In genomic region chr5:103657301-103657700, GRCh38 we compare ENCODE assay signal across 19 cellular contexts.
DNase-seq lines count a peak whose midpoint lies in the region; ATAC-seq and TF ChIP-seq lines count a peak whose summit lies in the region.
"Had no signal": no experiment of that assay in that cellular context is flagged by ENCODE, and none has a peak within 500 bp of the region (broad histone marks: within the 10 kb centered on the region; RNA-seq: fewer than 3 reads in every experiment).

No MANE protein-coding gene starts in this region.

- ATAC-seq in gastroesophageal sphincter, result no peak
- ATAC-seq: A549, GM23338, HCT116 had no signal

- 85 to 87% methylated on average over 3 of the region's 3 CpGs for WGBS in gastroesophageal sphincter (ENCODE audit: low coverage in 1 of 2), 2 donors

- no peak for TF ChIP-seq CTCF in WERI-Rb-1 (IDR thresholded peaks at IDR 0.05; ENCODE audit: low read depth, low read length)
- no peak for TF ChIP-seq CTCF in gastroesophageal sphincter (IDR thresholded peaks at IDR 0.05)

- H3K27me3 ChIP-seq in WERI-Rb-1 (ENCODE audit: insufficient read depth, low read depth, severe bottlenecking) (no peaks in the 10 kb centered on the region), gastroesophageal sphincter (no peaks in the 10 kb centered on the region)
- H3K27me3 ChIP-seq: BE2C; BLaER1 treated with 17β-estradiol and CSF1 and Interleukin-3, amounts not matched to agents 10 nM and 100 nM had no signal

- no peak for TF ChIP-seq POLR2A in gastroesophageal sphincter (IDR thresholded peaks at IDR 0.05)

- no peak for TF ChIP-seq EP300 in gastroesophageal sphincter (IDR thresholded peaks at IDR 0.05)

- no peak overlapping the region for H3K4me3 ChIP-seq in WERI-Rb-1 (ENCODE audit: low read depth, low read length)
- no peak overlapping the region for H3K4me3 ChIP-seq in gastroesophageal sphincter
- H3K4me3 ChIP-seq: A549; BLaER1 treated with 17β-estradiol and CSF1 and Interleukin-3, amounts not matched to agents 10 nM and 100 nM; GM23338 had no signal

- no peaks in the 10 kb centered on the region for H3K36me3 ChIP-seq in WERI-Rb-1
- no peaks in the 10 kb centered on the region for H3K36me3 ChIP-seq in gastroesophageal sphincter
- H3K36me3 ChIP-seq: BE2C; BLaER1 treated with 17β-estradiol and CSF1 and Interleukin-3, amounts not matched to agents 10 nM and 100 nM had no signal

- H3K9me3 ChIP-seq in WERI-Rb-1 (ENCODE audit: severe bottlenecking) (no peaks in the 10 kb centered on the region), gastroesophageal sphincter (no peaks in the 10 kb centered on the region)
- H3K9me3 ChIP-seq: A549, BE2C had no signal

- H3K27ac ChIP-seq in WERI-Rb-1 (peak overlapping the region; percentile 43), gastroesophageal sphincter (no peak overlapping the region)
- H3K27ac ChIP-seq: A549; BLaER1 treated with 17β-estradiol and CSF1 and Interleukin-3, amounts not matched to agents 10 nM and 100 nM had no signal

- H3K4me1 ChIP-seq in gastroesophageal sphincter, result no peaks in the 10 kb centered on the region
- H3K4me1 ChIP-seq: A549; BLaER1 treated with 17β-estradiol and CSF1 and Interleukin-3, amounts not matched to agents 10 nM and 100 nM had no signal

- DNase-seq in NCI-H524 treated with DMSO at 0.1 percent for 48 hours (lab: John Stamatoyannopoulos, UW) (peak; percentile 40), SK-N-DZ (ENCODE audit: low spot score) (peak; percentile 95), WERI-Rb-1 (peak; percentile 60), EL (no peak), NCI-H2196 treated with DMSO at 0.1 percent for 48 hours (lab: John Stamatoyannopoulos, UW; ENCODE audit: unreplicated experiment) (no peak)
- DNase-seq: 8988T; ACHN; AML-193; BE2C; CD4-positive, alpha-beta T cell; CD8-positive, alpha-beta memory T cell; DMS53; DMS79 treated with DMSO at 0.1 percent for 48 hours; H9 had no signal

Comparison
In these comparisons a context has a peak if more than half of its experiments do, and no peak if none do; other contexts are left out.
1. DNase-seq: peak in NCI-H524 treated with DMSO at 0.1 percent for 48 hours (single experiment), SK-N-DZ (single experiment) and WERI-Rb-1 (single experiment); none in EL (single experiment) and NCI-H2196 treated with DMSO at 0.1 percent for 48 hours (single experiment).